In the genomic region with DNA sequence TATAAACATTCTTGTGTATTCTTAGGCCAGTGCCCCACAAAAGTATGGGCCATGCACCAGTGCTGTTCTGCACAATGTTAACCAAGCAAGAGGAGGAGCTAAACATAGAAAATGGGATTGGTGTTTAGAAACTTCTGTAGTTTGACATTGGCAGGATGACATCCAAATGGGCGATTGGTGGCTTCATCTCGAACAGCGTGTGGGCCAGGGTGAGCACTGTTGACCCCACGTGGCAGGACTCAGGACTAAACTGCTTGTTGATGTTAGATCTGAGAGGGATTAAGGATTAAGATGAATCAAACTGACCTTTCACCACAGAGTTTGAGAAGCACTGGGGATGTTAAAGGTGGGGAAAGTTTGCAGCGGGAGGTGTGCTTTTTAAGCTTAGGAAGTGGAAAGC, we compare ENCODE assay signal across 14 cellular contexts. TPM values are rescaled to one million over a fixed set of nuclear protein-coding genes. Genes with fewer than 3 reads are reported as not detected.
A peak's percentile ranks its signal among the peaks of the same experiment; 100 is the strongest.
DNase-seq lines count a peak whose midpoint lies in the region; ATAC-seq, FAIRE-seq and TF ChIP-seq lines count a peak whose summit lies in the region.
"Had no signal": no experiment of that assay in that cellular context is flagged by ENCODE, and none has a peak within 500 bp of the region (broad histone marks: within the 10 kb centered on the region; RNA-seq: fewer than 3 reads in every experiment).

No MANE protein-coding gene starts in this region.

- H3K4me3 Mint-ChIP-seq in CD8-positive, alpha-beta T cell = no peak overlapping the region
- no peak overlapping the region for H3K4me3 Mint-ChIP-seq in osteocyte (ENCODE audit: unreplicated experiment)

- H4K5ac ChIP-seq in H1 (ENCODE audit: insufficient read length, low read depth, low read length) = no peak overlapping the region

- DNase-seq in CD8-positive, alpha-beta T cell = no peak
- DNase-seq in H1 (ENCODE audit: low read depth in 1 of 2, low spot score in 2 of 2) (no peak), osteocyte (ENCODE audit: extremely low spot score, unreplicated experiment) (no peak), amniotic stem cell (lab: John Stamatoyannopoulos, UW) (no peak), NCI-H524 (lab: John Stamatoyannopoulos, UW) (no peak), DMS53 (lab: John Stamatoyannopoulos, UW) (no peak), hippocampal formation (lab: John Stamatoyannopoulos, UW) (no peak)
- DNase-seq: NCI-H1105 treated with DMSO at 0.1 percent for 48 hours; NCI-H526; SIG-M5; stimulated activated CD4-positive, alpha-beta T cell treated with anti-CD3 and anti-CD28 coated beads, Interleukin-4, amount 100 ng/mL, for 24 hours had no signal

- 86% methylated on average over 5 of the region's 5 CpGs; no CpG with 5 or more reads in 1 of the 2 experiments for WGBS in H1 (ENCODE audit: extremely low coverage in 1 of 2, insufficient coverage in 1 of 2, insufficient read length in 1 of 2, insufficient replicate concordance in 2 of 2, low coverage in 1 of 2, low lambda C conversion rate in 2 of 2, missing lambda C conversion rate in 1 of 2), 2 experiments

- no peak for FAIRE-seq in H1 (lab: Jason Lieb, UNC)

- no peak overlapping the region for H2BK5ac ChIP-seq in H1 (ENCODE audit: low read depth, low read length)

- no peaks in the 10 kb centered on the region for H3K36me3 ChIP-seq in CD8-positive, alpha-beta T cell (ENCODE audit: insufficient read depth, low read length)
- H3K36me3 ChIP-seq in OCI-LY3 (replicated peaks; ENCODE audit: low read depth, low read length) (peaks cover 39% of the 10 kb centered on the region), H1 (ENCODE audit: control insufficient read depth in 2 of 4, insufficient read depth in 4 of 4, low read length in 3 of 4) (no peaks in the 10 kb centered on the region)

- H3K27me3 ChIP-seq in CD8-positive, alpha-beta T cell (ENCODE audit: insufficient read depth, low read length) = no peaks in the 10 kb centered on the region
- H3K27me3 ChIP-seq in OCI-LY3 (ENCODE audit: low read depth, low read length) (no peaks in the 10 kb centered on the region), H1 (replicated peaks in 1 of 4; ENCODE audit: control insufficient read depth in 3 of 4, extremely low read depth in 1 of 4, insufficient read depth in 3 of 4, low read length in 3 of 4) (no peaks in the 10 kb centered on the region)

- no peak overlapping the region for H3K4ac ChIP-seq in H1 (replicated peaks; ENCODE audit: insufficient read length, low read depth, low read length)

- H3K79me2 ChIP-seq in OCI-LY3 (ENCODE audit: low read length) (peaks cover 97% of the 10 kb centered on the region), H1 (ENCODE audit: control insufficient read depth in 1 of 2, insufficient read depth in 2 of 2, low read length in 2 of 2) (peaks cover 0 to 8% of the 10 kb centered on the region in 2 experiments; a peak in 1 of 4 replicates)

- intact Hi-C loops in CD8-positive, alpha-beta T cell (cut with DNase I, micrococcal nuclease) = no loop called here

- peaks cover 6% of the 10 kb centered on the region for H3K36me3 Mint-ChIP-seq in CD8-positive, alpha-beta T cell
- no peaks in the 10 kb centered on the region for H3K36me3 Mint-ChIP-seq in osteocyte (ENCODE audit: unreplicated experiment)

- peaks cover 46% of the 10 kb centered on the region for H3K4me1 ChIP-seq in CD8-positive, alpha-beta T cell (ENCODE audit: insufficient read depth, low read length)
- peaks cover 72% of the 10 kb centered on the region for H3K4me1 ChIP-seq in OCI-LY3 (ENCODE audit: low read length)
- peaks cover 0 to 25% (median 6%) of the 10 kb centered on the region in 4 experiments; a peak in 3 of 7 replicates for H3K4me1 ChIP-seq in H1 (replicated peaks in 1 of 4; ENCODE audit: control insufficient read depth in 3 of 4, insufficient read depth in 4 of 4, low read length in 3 of 4)
- H3K4me1 ChIP-seq: parathyroid adenoma had no signal

- H3K18ac ChIP-seq in H1 (ENCODE audit: extremely low read depth, low read length) = no peak overlapping the region

- no peak overlapping the region for H3K4me2 ChIP-seq in OCI-LY3 (ENCODE audit: low read length)
- H3K4me2 ChIP-seq in H1 (ENCODE audit: insufficient read depth in 1 of 2, low read depth in 2 of 2, low read length in 2 of 2) = no peak overlapping the region

- H3K56ac ChIP-seq in H1 (replicated peaks; ENCODE audit: insufficient read length, low read depth, low read length) = no peak overlapping the region

- H3K27me3 Mint-ChIP-seq in CD8-positive, alpha-beta T cell (ENCODE audit: low read depth) = no peaks in the 10 kb centered on the region
- H3K27me3 Mint-ChIP-seq in osteocyte (ENCODE audit: unreplicated experiment) = no peaks in the 10 kb centered on the region

- no peak for TF ChIP-seq RAD21 in H1 (IDR thresholded peaks at IDR 0.05 in 1 of 2, conservative IDR thresholded peaks at IDR 0.05 in 1 of 2; ENCODE audit: low read depth in 2 of 2, low read length in 2 of 2)

- H3K27ac ChIP-seq in CD8-positive, alpha-beta T cell (ENCODE audit: low read depth, low read length) = no peak overlapping the region
- H3K27ac ChIP-seq in OCI-LY3 (ENCODE audit: low read length) = peak overlapping the region; percentile 97
- no peak overlapping the region for H3K27ac ChIP-seq in H1 (ENCODE audit: low read depth, low read length)

- no peak overlapping the region for H2BK20ac ChIP-seq in H1 (ENCODE audit: low read length)

- 0 out of 2 replicates have a peak overlapping the region, but pooled peaks have one; percentile 85 for H2AK5ac ChIP-seq in H1 (ENCODE audit: low read depth, low read length)

- no peak overlapping the region for H2BK120ac ChIP-seq in H1 (replicated peaks; ENCODE audit: low read depth, low read length)

- no peak overlapping the region for H2BK12ac ChIP-seq in H1 (ENCODE audit: low read depth, low read length)

- no peak for TF ChIP-seq CTCF in CD8-positive, alpha-beta T cell (IDR thresholded peaks at IDR 0.05)
- TF ChIP-seq CTCF in OCI-LY3 (IDR thresholded peaks at IDR 0.05; ENCODE audit: low read depth, low read length) (no peak), H1 (IDR thresholded peaks at IDR 0.05; ENCODE audit: control extremely low read depth in 1 of 3, insufficient read depth in 1 of 3, low read depth in 1 of 3, low read length in 3 of 3) (no peak), osteocyte (IDR thresholded peaks at IDR 0.05) (no peak)

- no peak for ATAC-seq in CD8-positive, alpha-beta T cell
- ATAC-seq: left colon had no signal

- H3K9ac ChIP-seq in OCI-LY3 (ENCODE audit: low read length) (no peak overlapping the region), H1 (replicated peaks in 1 of 4; ENCODE audit: extremely low read depth in 1 of 4, low read depth in 3 of 4, low read length in 3 of 4) (no peak overlapping the region)
- H3K9ac ChIP-seq: parathyroid adenoma had no signal

- peak overlapping the region; percentile 52 for H3K27ac Mint-ChIP-seq in CD8-positive, alpha-beta T cell
- H3K27ac Mint-ChIP-seq in osteocyte (ENCODE audit: unreplicated experiment) = peak overlapping the region; percentile 87

- H3K23ac ChIP-seq in H1 (ENCODE audit: insufficient read length) = no peak overlapping the region

- no peak overlapping the region for H4K8ac ChIP-seq in H1 (ENCODE audit: extremely low read depth, insufficient read depth, low read length)

- H2BK15ac ChIP-seq in H1 (ENCODE audit: low read length) = no peak overlapping the region

- H4K20me1 ChIP-seq in OCI-LY3 (ENCODE audit: insufficient read depth, low read length) (peaks cover 4% of the 10 kb centered on the region; the same call in 1 of the 2 replicates), H1 (replicated peaks in 1 of 2; ENCODE audit: control insufficient read depth in 1 of 2, insufficient read depth in 2 of 2, low read length in 2 of 2) (peaks cover 2 to 3% of the 10 kb centered on the region in 2 experiments)

- TF ChIP-seq POLR2A in H1 (IDR thresholded peaks at IDR 0.05; ENCODE audit: control extremely low read depth in 1 of 2, low read depth in 2 of 2, low read length in 2 of 2) = no peak

- peaks cover 3% of the 10 kb centered on the region for H3K9me3 Mint-ChIP-seq in CD8-positive, alpha-beta T cell
- H3K9me3 Mint-ChIP-seq in osteocyte (ENCODE audit: unreplicated experiment) = no peaks in the 10 kb centered on the region

- H4K91ac ChIP-seq in H1 (replicated peaks; ENCODE audit: insufficient read length, low read length) = no peak overlapping the region

- H3K4me3 ChIP-seq in CD8-positive, alpha-beta T cell (ENCODE audit: low read depth, low read length) = no peak overlapping the region
- H3K4me3 ChIP-seq in OCI-LY3 (ENCODE audit: low read length) = no peak overlapping the region
- H3K4me3 ChIP-seq in H1 (ENCODE audit: extremely low read depth in 1 of 4, insufficient read depth in 2 of 4, low read depth in 3 of 4, low read length in 4 of 4) = no peak overlapping the region

- H3K23me2 ChIP-seq in H1 (ENCODE audit: low read depth, low read length) = peaks cover 2% of the 10 kb centered on the region; the same call in 1 of the 2 replicates

- CTCF ChIA-PET in CD8-positive, alpha-beta T cell (lab: Charles Lee) = interaction anchor here (1.3 to 3.5 kb wide), 2 partner anchors 11 to 38 kb away, joined by 3 to 13 read pairs; no protein-coding TSS in a partner anchor
- CTCF ChIA-PET in H1 (lab: Charles Lee; ENCODE audit: partially characterized antibody) = interaction anchor here (0.6 to 2.1 kb wide), 11 partner anchors 9 to 694 kb away, joined by 3 to 6 read pairs (median 4); no protein-coding TSS in a partner anchor

- peaks cover 5% of the 10 kb centered on the region; the same call in 1 of the 2 replicates for H3K79me1 ChIP-seq in H1 (ENCODE audit: low read depth, low read length)

- H2AFZ ChIP-seq in OCI-LY3 (ENCODE audit: low read depth, low read length) (no peak overlapping the region), H1 (ENCODE audit: low read length) (no peak overlapping the region)
- H2AFZ ChIP-seq: parathyroid adenoma had no signal

- peaks cover 69% of the 10 kb centered on the region for H3K4me1 Mint-ChIP-seq in CD8-positive, alpha-beta T cell (ENCODE audit: low read depth)
- H3K4me1 Mint-ChIP-seq in osteocyte (ENCODE audit: unreplicated experiment) = peaks cover 72% of the 10 kb centered on the region

- POLR2A ChIA-PET in CD8-positive, alpha-beta T cell (lab: Charles Lee) = interaction anchor here (2.4 kb wide), 1 partner anchor 20 kb away, joined by 6 read pairs; no protein-coding TSS in a partner anchor
- POLR2A ChIA-PET in H1 (lab: Charles Lee; ENCODE audit: partially characterized antibody) = interaction anchor here (0.6 kb wide), 1 partner anchor 118 kb away, joined by 3 read pairs; no protein-coding TSS in a partner anchor

- TF ChIP-seq EP300 in H1 (IDR thresholded peaks at IDR 0.05; ENCODE audit: borderline replicate concordance in 1 of 2, low read depth in 2 of 2, low read length in 2 of 2) = no peak

- H3K9me3 ChIP-seq in CD8-positive, alpha-beta T cell (ENCODE audit: low read length) = no peaks in the 10 kb centered on the region
- H3K9me3 ChIP-seq in OCI-LY3 (ENCODE audit: insufficient read depth, low read length) (no peaks in the 10 kb centered on the region), H1 (ENCODE audit: insufficient read depth in 2 of 2, low read depth in 1 of 2, low read length in 1 of 2) (no peaks in the 10 kb centered on the region)

- H3K14ac ChIP-seq in H1 (ENCODE audit: insufficient read length) = no peak overlapping the region

RNA-seq across cellular contexts. Expression of a gene that starts 31.9 kb away (rescaled TPM):
- 1 to 10 TPM; 2.5 to 4.2 TPM for total RNA-seq in CD8-positive, alpha-beta T cell
- 24.0 and 26.2 TPM in 2 replicates for total RNA-seq in H1 (2021; fragmentation: NEBNext Ultra II Directional; extraction: Animal tissue kit (Norgen Biotek cat#: 25700))
- 10.5 and 14.4 TPM in 2 replicates for polyA plus RNA-seq in H1 (2011; rRNA removed)
- 6.5 TPM for polyA plus RNA-seq in H1 (2011; cell fraction: cytosol; rRNA removed)
- polyA plus RNA-seq in H1 (2011; cell fraction: nucleus; rRNA removed) = 10.5 TPM
- polyA plus RNA-seq in H1 (2012, experiment 1 of 2) = 11.0 to 19.6 TPM (median 12.4 TPM) in 4 replicates
- 9.9 TPM for polyA plus RNA-seq in H1 (2012, experiment 2 of 2)
- 23.2 TPM for polyA plus RNA-seq in H1 (2013, experiment 1 of 2)
- polyA plus RNA-seq in H1 (2013, experiment 2 of 2) = 23.2 TPM
- 6.9 and 11.7 TPM in 2 replicates for polyA minus RNA-seq in H1 (2011; rRNA and poly(A)+ RNA removed)
- 15.3 TPM for polyA minus RNA-seq in H1 (2011; cell fraction: cytosol; rRNA and poly(A)+ RNA removed)
- polyA minus RNA-seq in H1 (2011; cell fraction: nucleus; rRNA and poly(A)+ RNA removed) = 7.6 TPM
- 16.3 and 24.2 TPM in 2 replicates for total RNA-seq in osteocyte
